Comparison of ENCODE assay signal across 12 cellular contexts in the genomic region with DNA sequence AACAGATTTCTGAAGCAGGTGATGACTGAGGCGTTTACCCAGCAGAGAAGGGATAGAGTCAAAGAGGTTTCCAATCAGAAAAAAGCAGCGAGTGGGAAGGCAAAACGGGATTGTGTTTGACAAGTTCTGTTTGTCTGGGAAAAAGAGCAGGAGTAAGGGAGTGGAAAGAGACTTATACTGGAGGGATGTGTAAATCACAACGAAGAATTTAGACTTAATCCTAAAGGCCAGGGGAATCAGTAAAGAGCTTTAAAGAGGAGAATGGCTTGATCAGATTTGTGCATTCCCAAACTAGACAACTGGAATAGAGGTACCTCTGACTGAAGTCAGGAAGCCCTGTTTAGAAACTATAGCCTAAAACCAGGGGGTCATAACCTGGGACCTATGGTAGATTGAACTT.
"Had no signal": no experiment of that assay in that cellular context is flagged by ENCODE, and none has a peak within 500 bp of the region (broad histone marks: within the 10 kb centered on the region; RNA-seq: fewer than 3 reads in every experiment).

No MANE protein-coding gene starts in this region.

- H3K27ac ChIP-seq: PC-9, SJSA1, SK-N-MC had no signal

- H3K4me1 ChIP-seq: SJSA1 had no signal

- H3K9me3 ChIP-seq: MG63, SJSA1 had no signal

- H3K27me3 ChIP-seq: MG63, SJSA1 had no signal

- DNase-seq: KG1; MG63; NCI-H2171; NCI-H226; NCI-H446; NCI-H524 treated with DMSO at 0.1 percent for 48 hours; NK-92 treated with Interleukin-12 subunit alpha and Interleukin-12 subunit beta, amount 100 ng/mL, for 24 hours; Right ventricle myocardium superior; SIG-M5 had no signal

- H3K36me3 ChIP-seq: MG63, SJSA1 had no signal

- H3K4me3 ChIP-seq: MG63, PC-9, SJSA1, SK-N-MC had no signal
